ENCODE assay signal across 10 cellular contexts in the genomic region with DNA sequence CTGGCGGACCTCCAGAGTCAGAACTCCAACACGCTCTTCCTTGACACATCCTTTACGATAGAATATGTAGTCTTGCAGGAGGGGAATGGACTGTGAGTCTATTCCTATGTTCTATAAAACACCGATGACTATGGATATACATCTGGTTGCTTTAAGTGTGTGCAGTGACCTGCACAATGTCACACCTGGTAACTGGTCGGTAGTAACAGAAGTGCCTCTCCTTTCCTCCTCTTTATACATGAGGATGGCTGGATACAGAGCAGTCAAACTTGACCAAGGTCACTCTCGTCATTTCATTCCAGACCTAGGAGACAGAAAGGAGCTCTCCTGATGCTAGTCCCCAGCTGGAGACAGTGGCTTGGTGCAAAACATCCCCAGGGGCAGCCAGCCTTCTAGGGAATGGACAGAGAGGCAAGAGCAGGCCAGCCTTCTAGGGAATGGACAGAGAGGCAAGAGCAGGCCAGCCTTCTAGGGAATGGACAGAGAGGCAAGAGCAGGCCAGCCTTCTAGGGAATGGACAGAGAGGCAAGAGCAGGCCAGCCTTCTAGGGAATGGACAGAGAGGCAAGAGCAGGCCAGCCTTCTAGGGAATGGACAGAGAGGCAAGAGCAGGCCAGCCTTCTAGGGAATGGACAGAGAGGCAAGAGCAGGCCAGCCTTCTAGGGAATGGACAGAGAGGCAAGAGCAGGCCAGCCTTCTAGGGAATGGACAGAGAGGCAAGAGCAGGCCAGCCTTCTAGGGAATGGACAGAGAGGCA. TPM values are rescaled to one million over a fixed set of nuclear protein-coding genes. Genes with fewer than 3 reads are reported as not detected.
A peak's percentile ranks its signal among the peaks of the same experiment; 100 is the strongest.
DNase-seq lines count a peak whose midpoint lies in the region; ATAC-seq, FAIRE-seq and TF ChIP-seq lines count a peak whose summit lies in the region.
"Not testable (repeated sequence)": the region's sequence is repeated elsewhere in the genome, so short reads cannot be mapped to it uniquely, and the experiment has no call there.
"Had no signal": no experiment of that assay in that cellular context is flagged by ENCODE, and none has a peak within 500 bp of the region (broad histone marks: within the 10 kb centered on the region; RNA-seq: fewer than 3 reads in every experiment).

No MANE protein-coding gene starts in this region.

- H3K36me3 Mint-ChIP-seq in activated CD4-positive, alpha-beta T cell treated with anti-CD3 and anti-CD28 coated beads, Interleukin-2, amount 10 ng/mL, durations not matched to agents 24 days and 14 days (ENCODE audit: low read depth); osteocyte (ENCODE audit: unreplicated experiment); type B pancreatic cell: not testable (repeated sequence)

- in situ Hi-C loops in HepG2 (cut with HindIII; ENCODE audit: extremely low pct_ligation_motif_present, low pct_unique_long_range_greater_than_20kb), result not testable (repeated sequence)

- H3K9me2 ChIP-seq in HCT116 (ENCODE audit: insufficient read depth), result not testable (repeated sequence)

- POLR2A ChIA-PET in HCT116 (lab: Charles Lee); HepG2 (lab: Yijun Ruan, JAX): not testable (repeated sequence)

- TF ChIP-seq EP300 in HepG2 (IDR thresholded peaks at IDR 0.05; ENCODE audit: low read depth in 2 of 2, low read length in 2 of 2); HepG2 (CRISPR knock-in tag; IDR thresholded peaks at IDR 0.05; ENCODE audit: borderline replicate concordance): not testable (repeated sequence)

- not testable (repeated sequence) for H3K4me2 ChIP-seq in HCT116 (ENCODE audit: low read length); HepG2 (ENCODE audit: low read depth, low read length)

- CTCF ChIA-PET in HCT116 (lab: Charles Lee); HepG2 (lab: Yijun Ruan, JAX; ENCODE audit: low intra/inter-chr PET ratio, low total read pairs): not testable (repeated sequence)

- not testable (repeated sequence) for H3K4me1 Mint-ChIP-seq in activated CD4-positive, alpha-beta T cell treated with anti-CD3 and anti-CD28 coated beads, Interleukin-2, amount 10 ng/mL, durations not matched to agents 24 days and 14 days; osteocyte (ENCODE audit: unreplicated experiment); type B pancreatic cell (ENCODE audit: unreplicated experiment)

- H3K9ac ChIP-seq in HCT116 (ENCODE audit: low read length); HepG2 (ENCODE audit: insufficient read depth, low read depth, low read length): not testable (repeated sequence)

- RAD21 ChIA-PET in HCT116 (lab: Charles Lee; ENCODE audit: low non-redundant PET in 1 of 2, low total read pairs in 2 of 2, uncharacterized antibody in 2 of 2, unreplicated experiment in 2 of 2), result not testable (repeated sequence)

- ATAC-seq in HCT116 (peak; percentile 27; the same call in 1 of the 2 replicates), Right ventricle myocardium inferior (peak; percentile 39), HepG2 (peak; percentile 57)

- not testable (repeated sequence) for H3K4me3 Mint-ChIP-seq in activated CD4-positive, alpha-beta T cell treated with anti-CD3 and anti-CD28 coated beads, Interleukin-2, amount 10 ng/mL, durations not matched to agents 24 days and 14 days; osteocyte (ENCODE audit: unreplicated experiment); type B pancreatic cell

- H3K36me3 ChIP-seq in HCT116 (ENCODE audit: control insufficient read depth in 1 of 2, insufficient read depth in 2 of 2, low read length in 2 of 2); HepG2 (replicated peaks in 1 of 2; ENCODE audit: control insufficient read depth in 1 of 2, insufficient read depth in 2 of 2, low read length in 2 of 2): not testable (repeated sequence)

- not testable (repeated sequence) for H2AFZ ChIP-seq in HCT116 (ENCODE audit: low read depth, low read length, poor library complexity, severe bottlenecking); HepG2 (ENCODE audit: low read length)

- not testable (repeated sequence) for H3K27me3 Mint-ChIP-seq in activated CD4-positive, alpha-beta T cell treated with anti-CD3 and anti-CD28 coated beads, Interleukin-2, amount 10 ng/mL, durations not matched to agents 24 days and 14 days
- H3K27me3 Mint-ChIP-seq in osteocyte (ENCODE audit: unreplicated experiment), result peaks cover 40% of the 10 kb centered on the region
- H3K27me3 Mint-ChIP-seq in type B pancreatic cell, result peaks cover 48% of the 10 kb centered on the region

- not testable (repeated sequence) for H4K20me1 ChIP-seq in HCT116 (ENCODE audit: insufficient read depth); HepG2 (ENCODE audit: insufficient read depth, low read length)

- not testable (repeated sequence) for TF ChIP-seq POLR2A in HCT116 (IDR thresholded peaks at IDR 0.05; ENCODE audit: borderline replicate concordance, extremely low read depth, insufficient read depth, insufficient read length); HepG2 (IDR thresholded peaks at IDR 0.05; ENCODE audit: insufficient read depth in 1 of 2, low read depth in 2 of 2, low read length in 2 of 2)

- FAIRE-seq in HepG2 (lab: Jason Lieb, UNC), result not testable (repeated sequence)

- not testable (repeated sequence) for TF ChIP-seq RAD21 in HCT116 (IDR thresholded peaks at IDR 0.05; ENCODE audit: low read depth); HepG2 (CRISPR knock-in tag; IDR thresholded peaks at IDR 0.05)

- intact Hi-C loops in HCT116 (cut with micrococcal nuclease); activated CD4-positive, alpha-beta T cell treated with anti-CD3 and anti-CD28 coated beads, Interleukin-2, amount 10 ng/mL, durations not matched to agents 24 days and 14 days (cut with micrococcal nuclease); Right ventricle myocardium inferior (cut with DNase I); HepG2 (cut with micrococcal nuclease; ENCODE audit: unreplicated experiment): not testable (repeated sequence)

- H3K27me3 ChIP-seq in HCT116 (ENCODE audit: insufficient read depth, low read length); HepG2 (ENCODE audit: control insufficient read depth in 1 of 2, insufficient read depth in 2 of 2, low read length in 2 of 2): not testable (repeated sequence)

- not testable (repeated sequence) for H3K4me1 ChIP-seq in HCT116 (ENCODE audit: control insufficient read depth in 1 of 2, insufficient read depth in 2 of 2, low read length in 2 of 2); HepG2 (ENCODE audit: insufficient read depth, low read length)

- H3K9me3 Mint-ChIP-seq in activated CD4-positive, alpha-beta T cell treated with anti-CD3 and anti-CD28 coated beads, Interleukin-2, amount 10 ng/mL, durations not matched to agents 24 days and 14 days; osteocyte (ENCODE audit: unreplicated experiment); type B pancreatic cell: not testable (repeated sequence)

- not testable (repeated sequence) for H3K4me3 ChIP-seq in HCT116 (replicated peaks in 1 of 2; ENCODE audit: low read depth in 1 of 2, low read length in 2 of 2); HepG2 (replicated peaks in 1 of 3; ENCODE audit: insufficient read depth in 1 of 3, low read depth in 2 of 3, low read length in 3 of 3)

- not testable (repeated sequence) for H3K27ac ChIP-seq in HCT116 (ENCODE audit: low read depth, low read length); HepG2 (ENCODE audit: extremely low read length, insufficient read depth, low read length)

- TF ChIP-seq CTCF in HCT116 (IDR thresholded peaks at IDR 0.05 in 2 of 3, conservative IDR thresholded peaks at IDR 0.05 in 1 of 3; ENCODE audit: borderline replicate concordance in 1 of 3, insufficient read depth in 1 of 3, low read depth in 2 of 3, low read length in 2 of 3); HepG2 (CRISPR knock-in tag; IDR thresholded peaks at IDR 0.05); osteocyte (IDR thresholded peaks at IDR 0.05); type B pancreatic cell (conservative IDR thresholded peaks at IDR 0.05): not testable (repeated sequence)

- H3K79me2 ChIP-seq in HCT116 (ENCODE audit: insufficient read depth, low read length); HepG2 (ENCODE audit: insufficient read depth, low read length): not testable (repeated sequence)

- not testable (repeated sequence) for H3K9me3 ChIP-seq in HCT116 (ENCODE audit: control insufficient read depth in 1 of 2, insufficient read depth in 1 of 2, low read depth in 1 of 2, low read length in 2 of 2); HepG2 (ENCODE audit: low read length)

- 19% methylated on average over 6 of the region's 6 CpGs for WGBS in HepG2 (ENCODE audit: low lambda C conversion rate)

- not testable (repeated sequence) for DNase-seq in HCT116 (ENCODE audit: low read depth, low spot score); HepG2 (ENCODE audit: low spot score)
- DNase-seq in activated CD4-positive, alpha-beta T cell treated with anti-CD3 and anti-CD28 coated beads, Interleukin-2, amount 10 ng/mL, durations not matched to agents 24 days and 14 days, result peak; percentile 52
- DNase-seq in Right ventricle myocardium inferior (ENCODE audit: missing footprints) (peak; percentile 46), osteocyte (ENCODE audit: extremely low spot score, unreplicated experiment) (peak; percentile 85), type B pancreatic cell (ENCODE audit: extremely low spot score, unreplicated experiment) (peak; percentile 72)

- H3K27ac Mint-ChIP-seq in activated CD4-positive, alpha-beta T cell treated with anti-CD3 and anti-CD28 coated beads, Interleukin-2, amount 10 ng/mL, durations not matched to agents 24 days and 14 days; osteocyte (ENCODE audit: unreplicated experiment); type B pancreatic cell: not testable (repeated sequence)

- BruUV-seq in HCT116 (replicated peaks; lab: Mats Ljungman, UMichigan); HepG2 (replicated peaks; lab: Mats Ljungman, UMichigan): not testable (repeated sequence)

RNA-seq across cellular contexts. Expression of a gene that starts 21.2 kb away (rescaled TPM):
- not detected for total RNA-seq in HCT116 (2021; ENCODE audit: unreplicated experiment)
- not detected in 2 replicates for polyA plus RNA-seq in HCT116 (2012)
- total RNA-seq in activated CD4-positive, alpha-beta T cell treated with anti-CD3 and anti-CD28 coated beads, Interleukin-2, amount 10 ng/mL, durations not matched to agents 24 days and 14 days, result 0.05 and 0.21 TPM in 2 replicates
- total RNA-seq in Right ventricle myocardium inferior, result 2.3 TPM
- total RNA-seq in HepG2 (2016; rRNA removed; fragmentation: Illumina TruSeq; extraction: Trizol), result not detected in 2 replicates
- total RNA-seq in HepG2 (2016; cell fraction: cytosol; rRNA removed; fragmentation: Illumina TruSeq; extraction: Trizol; ENCODE audit: low read depth), result not detected in 2 replicates
- not detected in 2 replicates for total RNA-seq in HepG2 (2016; cell fraction: insoluble cytoplasmic fraction; rRNA removed; fragmentation: Illumina TruSeq; extraction: Trizol)
- not detected in 2 replicates for total RNA-seq in HepG2 (2016; cell fraction: membrane; rRNA removed; fragmentation: Illumina TruSeq; extraction: Trizol)
- not detected in 2 replicates for total RNA-seq in HepG2 (2016; cell fraction: nucleus; rRNA removed; fragmentation: Illumina TruSeq; extraction: Trizol)
- polyA plus RNA-seq in HepG2 (2011; rRNA removed), result not detected in 2 replicates
- polyA plus RNA-seq in HepG2 (2011; cell fraction: cytosol; rRNA removed), result not detected in 2 replicates
- not detected in 2 replicates for polyA plus RNA-seq in HepG2 (2011; cell fraction: nucleus; rRNA removed)
- not detected in 2 replicates for polyA plus RNA-seq in HepG2 (2012)
- not detected in 2 replicates for polyA plus RNA-seq in HepG2 (2016; cell fraction: cytosol; fragmentation: Illumina TruSeq; extraction: Trizol; ENCODE audit: low read depth)
- polyA plus RNA-seq in HepG2 (2016; cell fraction: insoluble cytoplasmic fraction; fragmentation: Illumina TruSeq; extraction: Trizol; ENCODE audit: low read depth), result not detected in 2 replicates
- polyA plus RNA-seq in HepG2 (2016; cell fraction: membrane; fragmentation: Illumina TruSeq; extraction: Trizol; ENCODE audit: low read depth), result not detected in 2 replicates
- polyA plus RNA-seq in HepG2 (2016; cell fraction: nucleus; fragmentation: Illumina TruSeq; extraction: Trizol; ENCODE audit: insufficient read depth, low read depth), result not detected in 2 replicates
- polyA minus RNA-seq in HepG2 (2011; rRNA and poly(A)+ RNA removed; ENCODE audit: low replicate concordance), result not detected in 2 replicates
- polyA minus RNA-seq in HepG2 (2011; cell fraction: cytosol; rRNA and poly(A)+ RNA removed), result not detected in 2 replicates
- polyA minus RNA-seq in HepG2 (2011; cell fraction: nucleus; rRNA and poly(A)+ RNA removed), result not detected in 2 replicates
- 0.37 and 0.56 TPM in 2 replicates for total RNA-seq in osteocyte
- total RNA-seq in type B pancreatic cell (ENCODE audit: low replicate concordance), result 3.7 and 4.2 TPM in 2 replicates
- total RNA-seq: A673, HFFc6, HT1080 had no signal
- polyA plus RNA-seq: CD8-positive, alpha-beta memory T cell had no signal
